In genomic region chr21:39715804-39716397, GRCh38 we compare ENCODE assay signal across 8 cellular contexts. TPM values are rescaled to one million over a fixed set of nuclear protein-coding genes. Genes with fewer than 3 reads are reported as not detected.
A peak's percentile ranks its signal among the peaks of the same experiment; 100 is the strongest.
DNase-seq lines count a peak whose midpoint lies in the region; ATAC-seq and TF ChIP-seq lines count a peak whose summit lies in the region.

No MANE protein-coding gene starts in this region.

- TF ChIP-seq CTCF in AG09319 (IDR thresholded peaks at IDR 0.05; ENCODE audit: low read depth, low read length) = peak; percentile 57
- no peak for TF ChIP-seq CTCF in GM13976 (IDR thresholded peaks at IDR 0.05; ENCODE audit: borderline replicate concordance, control extremely low read depth, extremely low read depth, insufficient read depth, missing control alignments)

- peak; percentile 4 for DNase-seq in AG09319 (ENCODE audit: extremely low read depth, low read depth)
- peak; percentile 16 for DNase-seq in GM13976 (ENCODE audit: low spot score)
- DNase-seq in NCI-H748 (lab: John Stamatoyannopoulos, UW; ENCODE audit: unreplicated experiment) = peak; percentile 60
- DNase-seq in activated T-cell treated with anti-CD3 and anti-CD28 coated beads, Interleukin-2, amount 50 U/mL, for 4 hours = peak; percentile 11
- peak; percentile 12 for DNase-seq in foreskin melanocyte
- DNase-seq in pons (ENCODE audit: low spot score) = peak; percentile 42
- DNase-seq in MV-4-11 (lab: John Stamatoyannopoulos, UW) = no peak
- no peak for DNase-seq in NCI-H446 treated with DMSO at 0.1 percent for 48 hours (lab: John Stamatoyannopoulos, UW)

- no peaks in the 10 kb centered on the region for H3K36me3 Mint-ChIP-seq in activated T-cell treated with anti-CD3 and anti-CD28 coated beads, Interleukin-2, amount 50 U/mL, for 4 hours (ENCODE audit: insufficient read depth)

- peak in 1 of 2 donors; percentile 21 for ATAC-seq in activated T-cell treated with anti-CD3 and anti-CD28 coated beads, Interleukin-2, amount 50 U/mL, for 4 hours

- no peaks in the 10 kb centered on the region for H3K9me3 Mint-ChIP-seq in activated T-cell treated with anti-CD3 and anti-CD28 coated beads, Interleukin-2, amount 50 U/mL, for 4 hours

- in situ Hi-C loops in GM13976 (cut with MboI; ENCODE audit: low sequenced_read_pairs, unreplicated experiment) = no loop called here

- no peak overlapping the region for H3K4me3 Mint-ChIP-seq in activated T-cell treated with anti-CD3 and anti-CD28 coated beads, Interleukin-2, amount 50 U/mL, for 4 hours

- no peaks in the 10 kb centered on the region for H3K4me1 Mint-ChIP-seq in activated T-cell treated with anti-CD3 and anti-CD28 coated beads, Interleukin-2, amount 50 U/mL, for 4 hours (ENCODE audit: low read depth)

- H3K27me3 Mint-ChIP-seq in activated T-cell treated with anti-CD3 and anti-CD28 coated beads, Interleukin-2, amount 50 U/mL, for 4 hours (ENCODE audit: low read depth) = peaks cover 3% of the 10 kb centered on the region

RNA-seq across cellular contexts. Expression of gene IGSF5, which starts 29.1 kb away (rescaled TPM):
- not detected for total RNA-seq in activated T-cell treated with anti-CD3 and anti-CD28 coated beads, Interleukin-2, amount 50 U/mL, for 4 hours

Comparison
In these comparisons a context has a peak if more than half of its experiments do, and no peak if none do; other contexts are left out.
1. DNase-seq: peak in AG09319 (single experiment), GM13976 (single experiment), NCI-H748 (single experiment), activated T-cell treated with anti-CD3 and anti-CD28 coated beads, Interleukin-2, amount 50 U/mL, for 4 hours (single experiment), foreskin melanocyte (single experiment) and pons (single experiment); none in MV-4-11 (single experiment) and NCI-H446 treated with DMSO at 0.1 percent for 48 hours (single experiment).